Comparison of ENCODE assay signal across 8 cellular contexts in the genomic region with DNA sequence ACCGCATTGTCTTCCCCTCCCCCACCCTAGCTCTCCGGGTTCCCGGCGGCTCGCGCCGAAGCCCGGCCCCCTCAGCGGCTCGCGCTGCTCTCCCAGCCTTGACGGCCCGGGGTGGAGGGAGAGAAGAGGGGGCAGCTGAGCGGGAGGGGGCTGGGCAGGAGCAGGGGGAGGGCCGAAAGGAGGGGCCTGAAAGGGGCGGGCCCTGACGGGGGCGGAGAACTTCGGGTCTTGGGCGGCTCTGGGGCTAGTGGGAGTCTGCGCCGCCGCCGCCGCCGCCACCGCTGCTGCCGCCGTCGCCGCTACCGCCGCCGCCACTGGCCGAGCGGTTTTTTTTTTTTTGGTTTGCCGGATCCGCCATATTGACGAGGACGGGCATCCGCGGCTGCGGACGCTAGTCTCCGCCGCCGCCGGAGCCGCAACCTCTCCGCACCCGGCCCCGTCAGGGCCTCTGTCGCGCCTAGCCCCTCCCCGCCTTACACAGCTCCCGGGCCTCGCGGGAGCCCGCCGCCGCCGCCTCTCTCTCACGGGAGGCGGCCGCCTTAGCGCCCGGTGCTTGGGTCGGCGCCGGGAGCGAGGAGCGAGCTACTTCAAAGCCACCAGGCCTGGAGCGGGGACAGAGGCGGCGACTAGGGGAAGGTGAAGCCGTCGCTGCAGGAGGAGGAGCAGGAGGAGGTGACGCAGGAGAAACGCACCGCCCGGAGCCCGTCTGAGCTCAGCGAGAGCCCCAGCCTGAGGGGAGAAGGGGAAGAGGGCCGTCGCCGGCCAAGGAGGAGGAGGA. TPM values are rescaled to one million over a fixed set of nuclear protein-coding genes. Genes with fewer than 3 reads are reported as not detected.
DNase-seq lines count a peak whose midpoint lies in the region; ATAC-seq and TF ChIP-seq lines count a peak whose summit lies in the region.

A gene with protein sequence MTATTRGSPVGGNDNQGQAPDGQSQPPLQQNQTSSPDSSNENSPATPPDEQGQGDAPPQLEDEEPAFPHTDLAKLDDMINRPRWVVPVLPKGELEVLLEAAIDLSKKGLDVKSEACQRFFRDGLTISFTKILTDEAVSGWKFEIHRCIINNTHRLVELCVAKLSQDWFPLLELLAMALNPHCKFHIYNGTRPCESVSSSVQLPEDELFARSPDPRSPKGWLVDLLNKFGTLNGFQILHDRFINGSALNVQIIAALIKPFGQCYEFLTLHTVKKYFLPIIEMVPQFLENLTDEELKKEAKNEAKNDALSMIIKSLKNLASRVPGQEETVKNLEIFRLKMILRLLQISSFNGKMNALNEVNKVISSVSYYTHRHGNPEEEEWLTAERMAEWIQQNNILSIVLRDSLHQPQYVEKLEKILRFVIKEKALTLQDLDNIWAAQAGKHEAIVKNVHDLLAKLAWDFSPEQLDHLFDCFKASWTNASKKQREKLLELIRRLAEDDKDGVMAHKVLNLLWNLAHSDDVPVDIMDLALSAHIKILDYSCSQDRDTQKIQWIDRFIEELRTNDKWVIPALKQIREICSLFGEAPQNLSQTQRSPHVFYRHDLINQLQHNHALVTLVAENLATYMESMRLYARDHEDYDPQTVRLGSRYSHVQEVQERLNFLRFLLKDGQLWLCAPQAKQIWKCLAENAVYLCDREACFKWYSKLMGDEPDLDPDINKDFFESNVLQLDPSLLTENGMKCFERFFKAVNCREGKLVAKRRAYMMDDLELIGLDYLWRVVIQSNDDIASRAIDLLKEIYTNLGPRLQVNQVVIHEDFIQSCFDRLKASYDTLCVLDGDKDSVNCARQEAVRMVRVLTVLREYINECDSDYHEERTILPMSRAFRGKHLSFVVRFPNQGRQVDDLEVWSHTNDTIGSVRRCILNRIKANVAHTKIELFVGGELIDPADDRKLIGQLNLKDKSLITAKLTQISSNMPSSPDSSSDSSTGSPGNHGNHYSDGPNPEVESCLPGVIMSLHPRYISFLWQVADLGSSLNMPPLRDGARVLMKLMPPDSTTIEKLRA (N-terminal part only) (plus strand): TSS at position 341 of the 778 bp plus-strand sequence. CDS start 38,184 bp downstream, outside the sequence.

- peaks cover 8% of the 10 kb centered on the region for H3K36me3 Mint-ChIP-seq in activated T-helper 1 cell treated with anti-CD3 and anti-CD28 coated beads, Interleukin-12 subunit alpha, Interleukin-12 subunit beta, Interleukin-2, Interleukin-4 antibody, amounts not matched to agents 30 ng/mL and 10 ng/mL and 1 ng/mL, durations not matched to agents 14 hours and 24 hours and 36 hours (ENCODE audit: low read depth)
- H3K36me3 Mint-ChIP-seq in naive thymus-derived CD8-positive, alpha-beta T cell, result peaks cover 0 to 17% (median 0%) of the 10 kb centered on the region in 3 donors
- H3K36me3 Mint-ChIP-seq in stimulated activated naive B cell treated with anti-CD40 and anti-IgM and Interleukin-4, amounts not matched to agents 10 μg/mL and 1 μg/mL and 100 μg/mL, for 72 hours, result peaks cover 6 to 21% of the 10 kb centered on the region in 2 donors

- TF ChIP-seq EP300 in Ishikawa (IDR thresholded peaks at IDR 0.05; ENCODE audit: borderline replicate concordance), result no peak

- DNase-seq in DMS53 (lab: John Stamatoyannopoulos, UW) (peak; percentile 94), RPMI7951 (ENCODE audit: low read depth) (peak; percentile 87), fibroblast of gingiva (ENCODE audit: low read depth) (peak; percentile 91)
- DNase-seq in activated T-helper 1 cell treated with anti-CD3 and anti-CD28 coated beads, Interleukin-12 subunit alpha, Interleukin-12 subunit beta, Interleukin-2, Interleukin-4 antibody, amounts not matched to agents 30 ng/mL and 10 ng/mL and 1 ng/mL, durations not matched to agents 14 hours and 24 hours and 36 hours (ENCODE audit: low spot score), result peak; percentile 77
- DNase-seq in naive thymus-derived CD8-positive, alpha-beta T cell, result peak; percentile 78 to 95 (median 85)
- peak; percentile 90 for DNase-seq in stimulated activated naive B cell treated with anti-CD40 and anti-IgM and Interleukin-4, amounts not matched to agents 10 μg/mL and 1 μg/mL and 100 μg/mL, for 72 hours

- peaks cover 21% of the 10 kb centered on the region for H3K4me1 Mint-ChIP-seq in activated T-helper 1 cell treated with anti-CD3 and anti-CD28 coated beads, Interleukin-12 subunit alpha, Interleukin-12 subunit beta, Interleukin-2, Interleukin-4 antibody, amounts not matched to agents 30 ng/mL and 10 ng/mL and 1 ng/mL, durations not matched to agents 14 hours and 24 hours and 36 hours (ENCODE audit: low read depth)
- H3K4me1 Mint-ChIP-seq in naive thymus-derived CD8-positive, alpha-beta T cell, result peaks cover 4 to 37% (median 16%) of the 10 kb centered on the region in 4 donors
- H3K4me1 Mint-ChIP-seq in stimulated activated naive B cell treated with anti-CD40 and anti-IgM and Interleukin-4, amounts not matched to agents 10 μg/mL and 1 μg/mL and 100 μg/mL, for 72 hours, result peaks cover 11% of the 10 kb centered on the region in 2 donors

- H3K4me3 Mint-ChIP-seq in activated T-helper 1 cell treated with anti-CD3 and anti-CD28 coated beads, Interleukin-12 subunit alpha, Interleukin-12 subunit beta, Interleukin-2, Interleukin-4 antibody, amounts not matched to agents 30 ng/mL and 10 ng/mL and 1 ng/mL, durations not matched to agents 14 hours and 24 hours and 36 hours, result peak within 1 kb of the TSS; percentile 90
- H3K4me3 Mint-ChIP-seq in naive thymus-derived CD8-positive, alpha-beta T cell, result peak within 1 kb of the TSS; percentile 89 to 97 (median 92)
- peak within 1 kb of the TSS; percentile 96 to 97 for H3K4me3 Mint-ChIP-seq in stimulated activated naive B cell treated with anti-CD40 and anti-IgM and Interleukin-4, amounts not matched to agents 10 μg/mL and 1 μg/mL and 100 μg/mL, for 72 hours

- H3K27me3 Mint-ChIP-seq in activated T-helper 1 cell treated with anti-CD3 and anti-CD28 coated beads, Interleukin-12 subunit alpha, Interleukin-12 subunit beta, Interleukin-2, Interleukin-4 antibody, amounts not matched to agents 30 ng/mL and 10 ng/mL and 1 ng/mL, durations not matched to agents 14 hours and 24 hours and 36 hours (ENCODE audit: insufficient read depth), result no peaks in the 10 kb centered on the region
- H3K27me3 Mint-ChIP-seq in naive thymus-derived CD8-positive, alpha-beta T cell, result no peaks in the 10 kb centered on the region
- H3K27me3 Mint-ChIP-seq in stimulated activated naive B cell treated with anti-CD40 and anti-IgM and Interleukin-4, amounts not matched to agents 10 μg/mL and 1 μg/mL and 100 μg/mL, for 72 hours, result no peaks in the 10 kb centered on the region

- ATAC-seq in GM21576 (IDR thresholded peaks at IDR 0.05; ENCODE audit: unreplicated experiment), result peak; percentile 47
- peak; percentile 67 to 70 for ATAC-seq in naive thymus-derived CD8-positive, alpha-beta T cell
- ATAC-seq in stimulated activated naive B cell treated with anti-CD40 and anti-IgM and Interleukin-4, amounts not matched to agents 10 μg/mL and 1 μg/mL and 100 μg/mL, for 72 hours (replicated peaks), result peak; percentile 72 to 76

- peak within 1 kb of the TSS; percentile 99 for H3K27ac Mint-ChIP-seq in activated T-helper 1 cell treated with anti-CD3 and anti-CD28 coated beads, Interleukin-12 subunit alpha, Interleukin-12 subunit beta, Interleukin-2, Interleukin-4 antibody, amounts not matched to agents 30 ng/mL and 10 ng/mL and 1 ng/mL, durations not matched to agents 14 hours and 24 hours and 36 hours
- H3K27ac Mint-ChIP-seq in naive thymus-derived CD8-positive, alpha-beta T cell, result peak within 1 kb of the TSS; percentile 98 to 100 (median 100)
- peak within 1 kb of the TSS; percentile 100 for H3K27ac Mint-ChIP-seq in stimulated activated naive B cell treated with anti-CD40 and anti-IgM and Interleukin-4, amounts not matched to agents 10 μg/mL and 1 μg/mL and 100 μg/mL, for 72 hours

- H3K9me3 Mint-ChIP-seq in activated T-helper 1 cell treated with anti-CD3 and anti-CD28 coated beads, Interleukin-12 subunit alpha, Interleukin-12 subunit beta, Interleukin-2, Interleukin-4 antibody, amounts not matched to agents 30 ng/mL and 10 ng/mL and 1 ng/mL, durations not matched to agents 14 hours and 24 hours and 36 hours, result no peaks in the 10 kb centered on the region
- H3K9me3 Mint-ChIP-seq in naive thymus-derived CD8-positive, alpha-beta T cell, result peaks cover 0 to 1% (median 0%) of the 10 kb centered on the region in 9 donors
- no peaks in the 10 kb centered on the region for H3K9me3 Mint-ChIP-seq in stimulated activated naive B cell treated with anti-CD40 and anti-IgM and Interleukin-4, amounts not matched to agents 10 μg/mL and 1 μg/mL and 100 μg/mL, for 72 hours

- intact Hi-C loops in activated T-helper 1 cell treated with anti-CD3 and anti-CD28 coated beads, Interleukin-12 subunit alpha, Interleukin-12 subunit beta, Interleukin-2, Interleukin-4 antibody, amounts not matched to agents 30 ng/mL and 10 ng/mL and 1 ng/mL, durations not matched to agents 14 hours and 24 hours and 36 hours (cut with micrococcal nuclease), result loop anchor here (2.0 to 10.0 kb wide), 5 partner anchors 438 to 990 kb away; a partner anchor contains a TSS

- POLR2A ChIA-PET in naive thymus-derived CD8-positive, alpha-beta T cell (lab: Charles Lee), result interaction anchor here (0.6 to 3.7 kb wide), 20 partner anchors 9 to 988 kb away, joined by 3 to 34 read pairs (median 4); a partner anchor contains a TSS

- no peak for TF ChIP-seq RAD21 in Ishikawa (IDR thresholded peaks at IDR 0.05; ENCODE audit: low read depth)

TF ChIP-seq in Ishikawa, 13 proteins besides CTCF, POLR2A, EP300 and RAD21:
- TF ChIP-seq, protein P1, sequence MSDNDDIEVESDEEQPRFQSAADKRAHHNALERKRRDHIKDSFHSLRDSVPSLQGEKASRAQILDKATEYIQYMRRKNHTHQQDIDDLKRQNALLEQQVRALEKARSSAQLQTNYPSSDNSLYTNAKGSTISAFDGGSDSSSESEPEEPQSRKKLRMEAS (IDR thresholded peaks at IDR 0.05), result no peak
- TF ChIP-seq YY1 (IDR thresholded peaks at IDR 0.05; ENCODE audit: low read depth), result peak; percentile 55

RNA-seq across cellular contexts. Expression of the gene that starts here (rescaled TPM):
- total RNA-seq in RPMI7951 (2014; rRNA removed; shearing (Covaris generic)), result 78.3 and 82.9 TPM in 2 replicates
- 50.4 and 53.5 TPM in 2 replicates for total RNA-seq in activated T-helper 1 cell treated with anti-CD3 and anti-CD28 coated beads, Interleukin-12 subunit alpha, Interleukin-12 subunit beta, Interleukin-2, Interleukin-4 antibody, amounts not matched to agents 30 ng/mL and 10 ng/mL and 1 ng/mL, durations not matched to agents 14 hours and 24 hours and 36 hours
- 10 to 100 TPM; 68.7 to 75.4 TPM for total RNA-seq in naive thymus-derived CD8-positive, alpha-beta T cell
- polyA plus RNA-seq in naive thymus-derived CD8-positive, alpha-beta T cell, result 10 to 100 TPM; 20.0 to 27.1 (median 23.9) TPM

Comparison
In these comparisons a context has a peak if more than half of its experiments do, and no peak if none do; other contexts are left out.
1. Peak in every context shown above with its lines: DNase-seq and ATAC-seq.